Comparison of ENCODE assay signal across 24 cellular contexts in the genomic region with DNA sequence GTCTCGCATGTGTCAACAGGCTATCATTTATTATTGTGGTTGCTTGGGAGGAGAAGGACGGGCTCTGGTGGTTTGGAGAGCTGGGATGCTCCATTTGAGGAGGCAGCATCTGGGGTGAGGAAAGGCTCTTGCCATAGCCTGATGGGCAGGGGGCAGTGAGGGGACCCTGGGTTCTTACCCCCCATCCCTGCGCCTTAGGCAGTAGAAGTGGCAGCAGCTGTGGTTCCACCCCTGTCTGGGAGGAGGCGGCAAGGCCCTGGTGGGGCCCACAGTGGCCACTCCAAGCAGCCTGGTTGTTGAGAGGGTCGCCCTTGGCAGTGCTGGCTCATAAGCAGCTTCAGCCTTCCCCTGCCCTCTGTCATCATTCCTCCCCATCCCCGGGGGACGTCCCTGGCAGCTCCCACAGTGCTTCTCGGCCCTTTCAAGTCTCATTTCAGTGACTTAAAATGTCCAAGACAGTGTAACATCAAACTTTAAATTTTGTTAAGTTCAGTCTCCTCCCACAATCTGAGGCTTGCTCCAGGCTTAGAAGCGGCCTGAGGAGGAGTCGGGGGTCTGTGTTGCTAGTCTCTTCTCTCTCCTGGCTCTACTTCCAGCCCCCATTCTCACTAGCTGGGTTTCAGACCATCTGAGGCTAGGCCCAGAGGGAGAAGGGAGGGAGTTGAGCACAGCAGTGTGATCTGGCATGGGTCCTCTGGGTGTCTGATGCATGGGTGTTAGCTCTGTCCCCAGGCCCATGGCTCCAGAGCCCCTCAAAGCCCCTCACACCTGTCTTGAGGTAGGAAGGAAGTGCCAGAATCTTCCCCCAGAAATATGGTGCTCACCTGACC. TPM values are rescaled to one million over a fixed set of nuclear protein-coding genes. Genes with fewer than 3 reads are reported as not detected.
DNase-seq lines count a peak whose midpoint lies in the region; ATAC-seq, FAIRE-seq and TF ChIP-seq lines count a peak whose summit lies in the region.
"Had no signal": no experiment of that assay in that cellular context is flagged by ENCODE, and none has a peak within 500 bp of the region (broad histone marks: within the 10 kb centered on the region; RNA-seq: fewer than 3 reads in every experiment).

No MANE protein-coding gene starts in this region.

- TF ChIP-seq CTCF in HepG2 (CRISPR knock-in tag; IDR thresholded peaks at IDR 0.05) (no peak), right lobe of liver (IDR thresholded peaks at IDR 0.05) (no peak), mucosa of descending colon (IDR thresholded peaks at IDR 0.05) (no peak)

- TF ChIP-seq EP300 in HepG2 (IDR thresholded peaks at IDR 0.05; ENCODE audit: low read depth in 2 of 2, low read length in 2 of 2), result no peak
- TF ChIP-seq EP300 in HepG2 (CRISPR knock-in tag; IDR thresholded peaks at IDR 0.05; ENCODE audit: borderline replicate concordance), result no peak

- H3K4me2 ChIP-seq in HepG2 (ENCODE audit: low read depth, low read length) (peak overlapping the region; percentile 68), neuronal stem cell (ENCODE audit: insufficient read depth, low read length, poor library complexity, severe bottlenecking) (no peak overlapping the region)
- H3K4me2 ChIP-seq: KMS-11 had no signal

- ATAC-seq in HepG2 (peak; percentile 29), right lobe of liver (no peak), left colon (no peak), mucosa of descending colon (no peak), GM21717 (IDR thresholded peaks at IDR 0.05; ENCODE audit: unreplicated experiment) (no peak), HG02852 (IDR thresholded peaks at IDR 0.05; ENCODE audit: unreplicated experiment) (no peak)

- no peaks in the 10 kb centered on the region for H4K20me1 ChIP-seq in HepG2 (ENCODE audit: insufficient read depth, low read length)

- H3K4me1 ChIP-seq in HepG2 (ENCODE audit: insufficient read depth, low read length) (peaks cover 46% of the 10 kb centered on the region), right lobe of liver (peaks cover 0 to 34% (median 17%) of the 10 kb centered on the region in 4 donors), neuronal stem cell (ENCODE audit: control insufficient read depth in 2 of 2, insufficient read depth in 1 of 2, low read depth in 1 of 2, low read length in 2 of 2) (peaks cover 0 to 8% of the 10 kb centered on the region in 2 donors), mucosa of descending colon (ENCODE audit: low read depth) (no peaks in the 10 kb centered on the region)

- H3K4ac ChIP-seq in neuronal stem cell (ENCODE audit: low read length), result no peak overlapping the region

- H3K9me3 ChIP-seq in HepG2 (ENCODE audit: low read length), result no peaks in the 10 kb centered on the region
- H3K9me3 ChIP-seq in right lobe of liver, result no peaks in the 10 kb centered on the region
- peaks cover 0 to 2% of the 10 kb centered on the region in 2 donors for H3K9me3 ChIP-seq in neuronal stem cell (replicated peaks in 1 of 2; ENCODE audit: control insufficient read depth in 2 of 2, insufficient read depth in 1 of 2, low read depth in 1 of 2, low read length in 2 of 2)
- H3K9me3 ChIP-seq in mucosa of descending colon, result no peaks in the 10 kb centered on the region

- H2BK5ac ChIP-seq in neuronal stem cell (ENCODE audit: low read length), result no peak overlapping the region

- no peak overlapping the region for H2BK12ac ChIP-seq in neuronal stem cell (ENCODE audit: low read length)

- no TSS peak for BruUV-seq in HepG2 (replicated peaks; lab: Mats Ljungman, UMichigan)

- CTCF ChIA-PET in HepG2 (lab: Yijun Ruan, JAX; ENCODE audit: low intra/inter-chr PET ratio, low total read pairs), result no interaction called here

- H3K18ac ChIP-seq in neuronal stem cell (ENCODE audit: low read length), result peak overlapping the region; percentile 78

- H3K36me3 ChIP-seq in HepG2 (replicated peaks in 1 of 2; ENCODE audit: control insufficient read depth in 1 of 2, insufficient read depth in 2 of 2, low read length in 2 of 2) (no peaks in the 10 kb centered on the region), right lobe of liver (no peaks in the 10 kb centered on the region), neuronal stem cell (replicated peaks in 1 of 2; ENCODE audit: control insufficient read depth in 2 of 2, insufficient read depth in 2 of 2, low read length in 2 of 2) (no peaks in the 10 kb centered on the region), mucosa of descending colon (ENCODE audit: low read depth) (no peaks in the 10 kb centered on the region)

- H4K91ac ChIP-seq in neuronal stem cell (ENCODE audit: low read depth, low read length, poor library complexity), result no peak overlapping the region

- H3K4me3 ChIP-seq in HepG2 (replicated peaks in 1 of 3; ENCODE audit: insufficient read depth in 1 of 3, low read depth in 2 of 3, low read length in 3 of 3) (peak overlapping the region in 1 of 3 experiments; percentile 2; a peak in 1 of 6 replicates), right lobe of liver (no peak overlapping the region), neuronal stem cell (ENCODE audit: low read length in 2 of 2) (no peak overlapping the region), mucosa of descending colon (no peak overlapping the region)

- FAIRE-seq in HepG2 (lab: Jason Lieb, UNC), result no peak
- FAIRE-seq: D721Med, GM18507, H54, HTR-8/SVneo had no signal

- H2BK15ac ChIP-seq in neuronal stem cell (ENCODE audit: low read length), result no peak overlapping the region

- DNase-seq in HepG2 (ENCODE audit: low spot score) (no peak), right lobe of liver (no peak), islet precursor cell (peak; percentile 29), neuronal stem cell (ENCODE audit: low spot score) (no peak), left colon (no peak), mucosa of descending colon (no peak)
- DNase-seq: CD4-positive, alpha-beta T cell; IMR-90; MM.1S; NCI-H1048; NCI-H1417; NCI-H1694; NCI-H2029 treated with DMSO at 0.1 percent for 48 hours; NCI-H446 treated with DMSO at 0.1 percent for 48 hours; NCI-H526 treated with DMSO at 0.1 percent for 48 hours; RPMI8226; SHP77 had no signal

- no peak overlapping the region for H3K9ac ChIP-seq in HepG2 (ENCODE audit: insufficient read depth, low read depth, low read length)
- H3K9ac ChIP-seq in neuronal stem cell (ENCODE audit: low read depth, low read length, poor library complexity), result no peak overlapping the region
- H3K9ac ChIP-seq: KMS-11 had no signal

- H3K27ac ChIP-seq in HepG2 (ENCODE audit: extremely low read length, insufficient read depth, low read length), result no peak overlapping the region
- no peak overlapping the region for H3K27ac ChIP-seq in right lobe of liver
- H3K27ac ChIP-seq in neuronal stem cell (replicated peaks; ENCODE audit: low read length), result no peak overlapping the region
- H3K27ac ChIP-seq: KMS-11 had no signal

- POLR2A ChIA-PET in HepG2 (lab: Yijun Ruan, JAX), result interaction anchor here (0.8 to 2.3 kb wide), 3 partner anchors 9 to 46 kb away, joined by 3 to 7 read pairs (median 3); partner anchors contain the start of genes PTPN4 and TMEM177

- in situ Hi-C loops in HepG2 (cut with HindIII; ENCODE audit: extremely low pct_ligation_motif_present, low pct_unique_long_range_greater_than_20kb), result no loop called here

- no peak overlapping the region for H4K8ac ChIP-seq in neuronal stem cell (ENCODE audit: low read depth, low read length)

- H2AK5ac ChIP-seq in neuronal stem cell (ENCODE audit: low read depth, low read length), result no peak overlapping the region

- no peak overlapping the region for H3K23ac ChIP-seq in neuronal stem cell (ENCODE audit: low read depth, low read length, poor library complexity)

- TF ChIP-seq POLR2A in HepG2 (IDR thresholded peaks at IDR 0.05; ENCODE audit: insufficient read depth in 1 of 2, low read depth in 2 of 2, low read length in 2 of 2) (no peak), right lobe of liver (IDR thresholded peaks at IDR 0.05) (no peak)

- H3K14ac ChIP-seq in neuronal stem cell (ENCODE audit: low read length), result no peak overlapping the region

- H2AFZ ChIP-seq in HepG2 (ENCODE audit: low read length) (no peak overlapping the region), neuronal stem cell (ENCODE audit: low read length) (peak overlapping the region; percentile 30)

- H2BK120ac ChIP-seq in neuronal stem cell (ENCODE audit: low read depth, low read length), result no peak overlapping the region

- TF ChIP-seq RAD21 in HepG2 (CRISPR knock-in tag; IDR thresholded peaks at IDR 0.05), result no peak

- H3K27me3 ChIP-seq in HepG2 (ENCODE audit: control insufficient read depth in 1 of 2, insufficient read depth in 2 of 2, low read length in 2 of 2), result peaks cover 0 to 6% of the 10 kb centered on the region in 2 experiments; a peak in 2 of 5 replicates
- no peaks in the 10 kb centered on the region for H3K27me3 ChIP-seq in right lobe of liver
- no peaks in the 10 kb centered on the region for H3K27me3 ChIP-seq in neuronal stem cell (ENCODE audit: control insufficient read depth in 3 of 3, insufficient read depth in 3 of 3, low read depth in 1 of 3, low read length in 3 of 3)

- H3K79me1 ChIP-seq in neuronal stem cell (ENCODE audit: low read depth, low read length), result no peaks in the 10 kb centered on the region

- WGBS in HepG2 (ENCODE audit: low lambda C conversion rate), result 57% methylated on average over 9 of the region's 10 CpGs
- 47% methylated on average over 2 of the region's 10 CpGs for WGBS in right lobe of liver (ENCODE audit: insufficient coverage, low coverage, low lambda C conversion rate, missing lambda C conversion rate)
- no CpG with 5 or more reads among the region's 10 CpGs for WGBS in neuronal stem cell (ENCODE audit: extremely low coverage in 2 of 2, insufficient read length in 2 of 2, insufficient replicate concordance in 1 of 2), 2 donors

- intact Hi-C loops in HepG2 (cut with micrococcal nuclease; ENCODE audit: unreplicated experiment), result no loop called here
- intact Hi-C loops in right lobe of liver (cut with DNase I), result no loop called here
- intact Hi-C loops in left colon (cut with DNase I, micrococcal nuclease), result no loop called here
- intact Hi-C loops in mucosa of descending colon (cut with DNase I, micrococcal nuclease), result no loop called here

- no peaks in the 10 kb centered on the region for H3K79me2 ChIP-seq in HepG2 (ENCODE audit: insufficient read depth, low read length)

RNA-seq across cellular contexts. Expression of gene PTPN4, which starts 34.9 kb away (rescaled TPM):
- total RNA-seq in HepG2 (2016; rRNA removed; fragmentation: Illumina TruSeq; extraction: Trizol) (34.6 and 40.4 TPM in 2 replicates), right lobe of liver (10 to 100 TPM in 5 of 6 experiments, 1 to 10 TPM in 1; 8.5 to 19.9 (median 14.8) TPM), left colon (10 to 100 TPM; 25.1 to 25.9 TPM), mucosa of descending colon (10 to 100 TPM; 23.1 to 35.4 (median 30.1) TPM)
- 42.5 and 43.6 TPM in 2 replicates for total RNA-seq in HepG2 (2016; cell fraction: cytosol; rRNA removed; fragmentation: Illumina TruSeq; extraction: Trizol; ENCODE audit: low read depth)
- total RNA-seq in HepG2 (2016; cell fraction: insoluble cytoplasmic fraction; rRNA removed; fragmentation: Illumina TruSeq; extraction: Trizol), result 38.0 and 42.0 TPM in 2 replicates
- 38.5 and 42.3 TPM in 2 replicates for total RNA-seq in HepG2 (2016; cell fraction: membrane; rRNA removed; fragmentation: Illumina TruSeq; extraction: Trizol)
- 46.5 and 59.3 TPM in 2 replicates for total RNA-seq in HepG2 (2016; cell fraction: nucleus; rRNA removed; fragmentation: Illumina TruSeq; extraction: Trizol)
- polyA plus RNA-seq in HepG2 (2011; rRNA removed), result 20.3 and 21.7 TPM in 2 replicates
- 5.8 and 7.6 TPM in 2 replicates for polyA plus RNA-seq in HepG2 (2011; cell fraction: cytosol; rRNA removed)
- polyA plus RNA-seq in HepG2 (2011; cell fraction: nucleus; rRNA removed), result 21.9 and 22.6 TPM in 2 replicates
- 8.1 and 8.3 TPM in 2 replicates for polyA plus RNA-seq in HepG2 (2012)
- 3.4 and 4.0 TPM in 2 replicates for polyA plus RNA-seq in HepG2 (2016; cell fraction: cytosol; fragmentation: Illumina TruSeq; extraction: Trizol; ENCODE audit: low read depth)
- polyA plus RNA-seq in HepG2 (2016; cell fraction: insoluble cytoplasmic fraction; fragmentation: Illumina TruSeq; extraction: Trizol; ENCODE audit: low read depth), result 16.3 and 19.3 TPM in 2 replicates
- 5.1 and 9.5 TPM in 2 replicates for polyA plus RNA-seq in HepG2 (2016; cell fraction: membrane; fragmentation: Illumina TruSeq; extraction: Trizol; ENCODE audit: low read depth)
- polyA plus RNA-seq in HepG2 (2016; cell fraction: nucleus; fragmentation: Illumina TruSeq; extraction: Trizol; ENCODE audit: insufficient read depth, low read depth), result 17.2 and 24.4 TPM in 2 replicates
- 60.8 and 71.6 TPM in 2 replicates for polyA minus RNA-seq in HepG2 (2011; rRNA and poly(A)+ RNA removed; ENCODE audit: low replicate concordance)
- 27.8 and 28.0 TPM in 2 replicates for polyA minus RNA-seq in HepG2 (2011; cell fraction: cytosol; rRNA and poly(A)+ RNA removed)
- polyA minus RNA-seq in HepG2 (2011; cell fraction: nucleus; rRNA and poly(A)+ RNA removed), result 139 and 141 TPM in 2 replicates
- polyA plus RNA-seq in neuronal stem cell (2013, experiment 1 of 2), result 7.7 TPM
- 9.5 TPM for polyA plus RNA-seq in neuronal stem cell (2013, experiment 2 of 2)

RNA-seq across cellular contexts. Expression of gene TMEM177, which starts 45.9 kb away (rescaled TPM):
- 44.7 and 47.9 TPM in 2 replicates for total RNA-seq in HepG2 (2016; rRNA removed; fragmentation: Illumina TruSeq; extraction: Trizol)
- total RNA-seq in HepG2 (2016; cell fraction: cytosol; rRNA removed; fragmentation: Illumina TruSeq; extraction: Trizol; ENCODE audit: low read depth), result 15.4 and 16.3 TPM in 2 replicates
- total RNA-seq in HepG2 (2016; cell fraction: insoluble cytoplasmic fraction; rRNA removed; fragmentation: Illumina TruSeq; extraction: Trizol), result 47.5 and 49.2 TPM in 2 replicates
- total RNA-seq in HepG2 (2016; cell fraction: membrane; rRNA removed; fragmentation: Illumina TruSeq; extraction: Trizol), result 27.3 and 32.1 TPM in 2 replicates
- 26.1 and 27.7 TPM in 2 replicates for total RNA-seq in HepG2 (2016; cell fraction: nucleus; rRNA removed; fragmentation: Illumina TruSeq; extraction: Trizol)
- 34.7 and 46.6 TPM in 2 replicates for polyA plus RNA-seq in HepG2 (2011; rRNA removed)
- polyA plus RNA-seq in HepG2 (2011; cell fraction: cytosol; rRNA removed), result 34.2 and 43.3 TPM in 2 replicates
- 46.4 and 51.6 TPM in 2 replicates for polyA plus RNA-seq in HepG2 (2011; cell fraction: nucleus; rRNA removed)
- polyA plus RNA-seq in HepG2 (2012), result 20.5 and 32.1 TPM in 2 replicates
- 12.8 and 13.4 TPM in 2 replicates for polyA plus RNA-seq in HepG2 (2016; cell fraction: cytosol; fragmentation: Illumina TruSeq; extraction: Trizol; ENCODE audit: low read depth)
- 62.8 and 62.9 TPM in 2 replicates for polyA plus RNA-seq in HepG2 (2016; cell fraction: insoluble cytoplasmic fraction; fragmentation: Illumina TruSeq; extraction: Trizol; ENCODE audit: low read depth)
- polyA plus RNA-seq in HepG2 (2016; cell fraction: membrane; fragmentation: Illumina TruSeq; extraction: Trizol; ENCODE audit: low read depth), result 19.9 and 21.6 TPM in 2 replicates
- 41.1 and 43.7 TPM in 2 replicates for polyA plus RNA-seq in HepG2 (2016; cell fraction: nucleus; fragmentation: Illumina TruSeq; extraction: Trizol; ENCODE audit: insufficient read depth, low read depth)
- 22.7 and 58.5 TPM in 2 replicates for polyA minus RNA-seq in HepG2 (2011; rRNA and poly(A)+ RNA removed; ENCODE audit: low replicate concordance)
- 13.8 and 15.2 TPM in 2 replicates for polyA minus RNA-seq in HepG2 (2011; cell fraction: cytosol; rRNA and poly(A)+ RNA removed)
- 49.2 and 53.5 TPM in 2 replicates for polyA minus RNA-seq in HepG2 (2011; cell fraction: nucleus; rRNA and poly(A)+ RNA removed)
- total RNA-seq in right lobe of liver, result 10 to 100 TPM; 12.9 to 27.0 (median 17.9) TPM
- 17.9 TPM for polyA plus RNA-seq in neuronal stem cell (2013, experiment 1 of 2)
- polyA plus RNA-seq in neuronal stem cell (2013, experiment 2 of 2), result 17.5 TPM
- total RNA-seq in left colon, result 10 to 100 TPM; 18.6 to 20.1 TPM
- total RNA-seq in mucosa of descending colon, result 10 to 100 TPM; 16.2 to 25.2 (median 18.4) TPM
